28 cellular contexts compared by ENCODE assay signal in genomic region chr7:97442-97841, GRCh38.
"Had no signal": no experiment of that assay in that cellular context is flagged by ENCODE, and none has a peak within 500 bp of the region (broad histone marks: within the 10 kb centered on the region; RNA-seq: fewer than 3 reads in every experiment).

No MANE protein-coding gene starts in this region.

- ATAC-seq: gastroesophageal sphincter; left lung; stimulated activated effector memory CD8-positive, alpha-beta T cell treated with anti-CD3 and anti-CD28 coated beads, Interleukin-12 subunit alpha, Interleukin-12 subunit beta, amount 100 ng/mL, for 72 hours had no signal

- H3K4me1 ChIP-seq: ascending aorta, gastroesophageal sphincter, left lung, prostate gland, sigmoid colon had no signal

- H3K36me3 ChIP-seq: ascending aorta, brain microvascular endothelial cell, gastroesophageal sphincter, left lung, neutrophil, prostate gland, sigmoid colon, thyroid gland had no signal

- H3K4me3 ChIP-seq: ascending aorta, coronary artery, dorsolateral prefrontal cortex, gastroesophageal sphincter, hepatocyte, left lung, prostate gland, sigmoid colon, thyroid gland had no signal

- H3K27me3 ChIP-seq: ascending aorta, brain microvascular endothelial cell, dorsolateral prefrontal cortex, gastroesophageal sphincter, hepatocyte, left lung, neutrophil, sigmoid colon, thyroid gland had no signal

- H3K4me2 ChIP-seq: hepatocyte had no signal

- H3K9me3 ChIP-seq: neutrophil, prostate gland, sigmoid colon, thyroid gland had no signal

- DNase-seq: activated CD4-positive, alpha-beta T cell treated with anti-CD3 and anti-CD28 coated beads for 48 hours; activated CD4-positive, alpha-beta T cell treated with anti-CD3 and anti-CD28 coated beads, Interleukin-2, amount 50 U/mL, for 48 hours; activated CD8-positive, alpha-beta memory T cell treated with anti-CD3 and anti-CD28 coated beads, Interleukin-2, amount 50 U/mL, for 4 hours; activated effector memory CD4-positive, alpha-beta T cell treated with anti-CD3 and anti-CD28 coated beads, Interleukin-2, amount 50 U/mL, for 16 hours; activated naive CD4-positive, alpha-beta T cell treated with anti-CD3 and anti-CD28 coated beads, Interleukin-2, amount 10 ng/mL, durations not matched to agents 7 days and 5 days; activated naive CD8-positive, alpha-beta T cell treated with anti-CD3 and anti-CD28 coated beads, Interleukin-2, amount 10 ng/mL, durations not matched to agents 7 days and 5 days; activated T-cell treated with anti-CD3 and anti-CD28 coated beads, Interleukin-2, amount 50 U/mL, for 1 hour; brain microvascular endothelial cell; dorsolateral prefrontal cortex; effector memory CD4-positive, alpha-beta T cell; kidney glomerular epithelial cell; left lung; nephron progenitor cell; retina; sigmoid colon; small intestine; stimulated activated CD4-positive, alpha-beta T cell treated with anti-CD3 and anti-CD28 coated beads, Interleukin-4, amount 100 ng/mL, for 24 hours; substantia nigra; T-helper 1 cell; thyroid gland had no signal

- H2AFZ ChIP-seq: hepatocyte had no signal

- H3K79me2 ChIP-seq: hepatocyte had no signal

- FAIRE-seq: endothelial cell of umbilical vein, small intestine had no signal

- H3K27ac ChIP-seq: ascending aorta, brain microvascular endothelial cell, coronary artery, dorsolateral prefrontal cortex, gastroesophageal sphincter, hepatocyte, left lung, neutrophil, prostate gland, sigmoid colon, thyroid gland had no signal
